8 cellular contexts compared by ENCODE assay signal in the genomic region with DNA sequence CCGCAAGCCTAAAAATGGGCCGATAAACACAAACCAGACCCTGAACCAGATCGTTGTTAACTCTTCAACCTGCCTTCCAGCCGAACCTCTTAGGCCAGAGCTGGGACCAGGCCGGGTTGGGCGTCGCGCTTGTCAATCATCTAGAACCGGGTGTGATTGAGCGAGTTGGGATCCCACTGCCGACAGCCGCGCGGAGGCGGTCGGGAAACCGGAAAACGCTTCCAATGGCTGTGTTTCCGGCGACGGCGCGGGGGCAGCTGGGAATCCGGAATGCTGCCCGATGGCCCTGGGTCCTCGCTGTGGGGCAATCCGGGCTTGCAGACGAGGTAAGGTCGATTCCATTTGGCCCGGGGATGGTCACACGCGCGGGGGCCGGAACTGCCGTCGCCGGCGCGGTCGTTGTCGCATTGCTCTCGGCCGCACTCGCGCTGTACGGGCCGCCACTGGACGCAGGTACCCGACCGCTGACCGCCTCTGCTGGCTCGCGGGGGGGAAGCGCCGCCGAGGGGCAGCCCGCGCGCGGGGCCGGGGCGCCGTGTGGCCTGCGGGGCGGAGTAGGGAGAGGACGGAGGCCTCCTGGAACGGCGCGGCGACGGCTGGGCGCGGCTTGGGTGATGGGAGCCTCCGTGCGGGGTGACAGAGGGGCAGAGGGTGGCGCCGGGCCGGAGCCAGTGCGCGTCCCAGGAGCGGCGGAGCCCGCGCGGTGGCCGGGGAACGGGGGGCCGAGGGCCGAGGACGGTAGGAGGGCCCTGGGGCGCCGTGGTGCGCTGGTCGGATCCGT. TPM values are rescaled to one million over a fixed set of nuclear protein-coding genes. Genes with fewer than 3 reads are reported as not detected.
DNase-seq lines count a peak whose midpoint lies in the region; ATAC-seq and TF ChIP-seq lines count a peak whose summit lies in the region.

A gene (plus strand): TSS at position 224 of the 781 bp plus-strand sequence. CDS start 57 bp downstream, at position 281.

- DNase-seq in NK-92 treated with Interleukin-12 subunit alpha and Interleukin-12 subunit beta, amount 100 ng/mL, for 24 hours (lab: John Stamatoyannopoulos, UW): peak; percentile 86
- no peak for DNase-seq in NK-92 (lab: John Stamatoyannopoulos, UW; ENCODE audit: unreplicated experiment)
- DNase-seq in NCI-H2081 treated with DMSO at 0.1 percent for 48 hours (lab: John Stamatoyannopoulos, UW): peak; percentile 36
- DNase-seq in UCSD-AML1 (lab: John Stamatoyannopoulos, UW; ENCODE audit: unreplicated experiment): peak; percentile 82
- DNase-seq in brain microvascular endothelial cell: peak; percentile 98
- peak; percentile 71 for DNase-seq in iPS DF 6.9 (ENCODE audit: low read depth, low spot score)
- DNase-seq in gastrocnemius medialis: peak; percentile 89 to 94

- TF ChIP-seq CTCF in brain microvascular endothelial cell (IDR thresholded peaks at IDR 0.05; ENCODE audit: low read depth, low read length, missing control alignments) (no peak), gastrocnemius medialis (IDR thresholded peaks at IDR 0.05 in 4 of 5, conservative IDR thresholded peaks at IDR 0.05 in 1 of 5) (no peak)

- H3K9me3 ChIP-seq in iPS DF 6.9 (ENCODE audit: control insufficient read depth, insufficient read depth, low read length) (no peaks in the 10 kb centered on the region), gastrocnemius medialis (no peaks in the 10 kb centered on the region)

- in situ Hi-C loops in brain microvascular endothelial cell (cut with HindIII; ENCODE audit: low pct_ligation_motif_present, low sequenced_read_pairs): no loop called here
- in situ Hi-C loops in gastrocnemius medialis (cut with MboI; ENCODE audit: low sequenced_read_pairs in 4 of 4): no loop called here

- peak within 1 kb of the TSS; percentile 87 for H3K27ac ChIP-seq in brain microvascular endothelial cell
- no peak within 1 kb of the TSS for H3K27ac ChIP-seq in iPS DF 6.9 (ENCODE audit: low read length)
- peak within 1 kb of the TSS; percentile 80 to 93 (median 90) for H3K27ac ChIP-seq in gastrocnemius medialis

- H3K4me1 ChIP-seq in iPS DF 6.9 (ENCODE audit: control insufficient read depth, insufficient read depth, low read length) (peaks cover 3% of the 10 kb centered on the region; the same call in 1 of the 2 replicates), gastrocnemius medialis (peaks cover 22 to 31% of the 10 kb centered on the region in 2 donors)

- peak; percentile 82 for ATAC-seq in HG03039 (IDR thresholded peaks at IDR 0.05; ENCODE audit: unreplicated experiment)
- peak; percentile 90 to 92 for ATAC-seq in gastrocnemius medialis

- WGBS in iPS DF 6.9 (ENCODE audit: insufficient coverage, insufficient read length): no CpG with 5 or more reads among the region's 95 CpGs

- TF ChIP-seq POLR2A in gastrocnemius medialis (IDR thresholded peaks at IDR 0.05): peak; percentile 83 to 85

- intact Hi-C loops in gastrocnemius medialis (cut with DNase I; ENCODE audit: low total_unique reads): loop anchor here (1.0 to 5.0 kb wide), 3 partner anchors 54 to 297 kb away; a partner anchor contains a TSS

- peaks cover 2% of the 10 kb centered on the region for H3K36me3 ChIP-seq in brain microvascular endothelial cell (replicated peaks)
- no peaks in the 10 kb centered on the region for H3K36me3 ChIP-seq in iPS DF 6.9 (ENCODE audit: control insufficient read depth, insufficient read depth, low read length)
- H3K36me3 ChIP-seq in gastrocnemius medialis: no peaks in the 10 kb centered on the region

- H3K27me3 ChIP-seq in brain microvascular endothelial cell (replicated peaks) (no peaks in the 10 kb centered on the region), iPS DF 6.9 (ENCODE audit: control insufficient read depth, insufficient read depth, low read length) (no peaks in the 10 kb centered on the region), gastrocnemius medialis (peaks cover 2 to 4% (median 2%) of the 10 kb centered on the region in 3 donors)

- H3K4me3 ChIP-seq in brain microvascular endothelial cell (ENCODE audit: low read depth, low read length) (peak within 1 kb of the TSS; percentile 86), iPS DF 6.9 (ENCODE audit: low read length) (peak within 1 kb of the TSS; percentile 81), gastrocnemius medialis (peak within 1 kb of the TSS; percentile 68 to 95 (median 81))

RNA-seq across cellular contexts. Expression of the gene that starts here (rescaled TPM):
- 10 to 100 TPM; 17.9 to 24.7 (median 21.5) TPM for total RNA-seq in gastrocnemius medialis
